Comparison of ENCODE assay signal across 1 cellular context in genomic region chr1:53604291-53604919, GRCh38.
TF ChIP-seq lines count a peak whose summit lies in the region.

No MANE protein-coding gene starts in this region.

TF ChIP-seq in K562, 482 proteins besides CTCF, POLR2A, EP300 and RAD21 (continued from another document):
- TF ChIP-seq CEBPZ (IDR thresholded peaks at IDR 0.05; ENCODE audit: borderline replicate concordance, low read depth, low read length) (no peak), RBM25 (IDR thresholded peaks at IDR 0.05; ENCODE audit: low read depth, low read length, severe bottlenecking) (peak; percentile 67), ETV1 (tag; conservative IDR thresholded peaks at IDR 0.05; ENCODE audit: low read depth) (no peak), ZNF518B (CRISPR knock-in tag; IDR thresholded peaks at IDR 0.05) (no peak), RBM34 (IDR thresholded peaks at IDR 0.05; ENCODE audit: borderline replicate concordance, insufficient read depth, low read length) (no peak), CREM (IDR thresholded peaks at IDR 0.05; ENCODE audit: low read depth) (no peak), CREB1 (IDR thresholded peaks at IDR 0.05) (no peak), CREB1 (CRISPR knock-in tag; IDR thresholded peaks at IDR 0.05) (no peak), ZC3H8 (IDR thresholded peaks at IDR 0.05) (no peak)
